ENCODE assay signal across 8 cellular contexts in genomic region chr21:43865471-43866181, GRCh38. TPM values are rescaled to one million over a fixed set of nuclear protein-coding genes. Genes with fewer than 3 reads are reported as not detected.
DNase-seq lines count a peak whose midpoint lies in the region; ATAC-seq and TF ChIP-seq lines count a peak whose summit lies in the region.

No MANE protein-coding gene starts in this region.

- peaks cover 7% of the 10 kb centered on the region; the same call in 1 of the 2 replicates for H3K27me3 Mint-ChIP-seq in HFFc6 (ENCODE audit: insufficient read depth)

- peak overlapping the region; percentile 90 for H3K4me3 Mint-ChIP-seq in HFFc6

- DNase-seq in HFFc6 = no peak
- no peak for DNase-seq in WERI-Rb-1
- peak; percentile 28 for DNase-seq in choroid plexus epithelial cell (ENCODE audit: low read depth)
- peak; percentile 74 to 77 (median 76) for DNase-seq in right lobe of liver
- DNase-seq in stimulated activated CD4-positive, alpha-beta T cell treated with anti-CD3 and anti-CD28 coated beads, TNF-alpha, amount 100 ng/mL, for 4 hours (ENCODE audit: low read depth in 3 of 3) = peak; percentile 32 to 41 (median 38)
- no peak for DNase-seq in NCI-H82 (lab: John Stamatoyannopoulos, UW)

- peaks cover 31% of the 10 kb centered on the region for H3K36me3 ChIP-seq in WERI-Rb-1
- no peaks in the 10 kb centered on the region for H3K36me3 ChIP-seq in right lobe of liver

- H3K36me3 Mint-ChIP-seq in HFFc6 (ENCODE audit: low read depth) = peaks cover 16% of the 10 kb centered on the region

- TF ChIP-seq POLR2A in right lobe of liver (IDR thresholded peaks at IDR 0.05) = no peak

- WGBS in right lobe of liver (ENCODE audit: insufficient coverage, low coverage, low lambda C conversion rate, missing lambda C conversion rate) = 1% methylated on average over 11 of the region's 73 CpGs

- no peak for TF ChIP-seq CTCF in C4-2B (conservative IDR thresholded peaks at IDR 0.05)
- TF ChIP-seq CTCF in HFFc6 (IDR thresholded peaks at IDR 0.05) = no peak
- TF ChIP-seq CTCF in WERI-Rb-1 (IDR thresholded peaks at IDR 0.05; ENCODE audit: low read depth, low read length) = no peak
- no peak for TF ChIP-seq CTCF in choroid plexus epithelial cell (conservative IDR thresholded peaks at IDR 0.05; ENCODE audit: low read depth, low read length)
- TF ChIP-seq CTCF in right lobe of liver (IDR thresholded peaks at IDR 0.05) = no peak

- H3K27ac ChIP-seq in C4-2B (peak overlapping the region; percentile 90), WERI-Rb-1 (peak overlapping the region; percentile 57), right lobe of liver (peak overlapping the region; percentile 77 to 89 (median 89))

- no peaks in the 10 kb centered on the region for H3K9me3 Mint-ChIP-seq in HFFc6

- H3K4me3 ChIP-seq in WERI-Rb-1 (ENCODE audit: low read depth, low read length) = peak overlapping the region; percentile 75
- H3K4me3 ChIP-seq in choroid plexus epithelial cell (ENCODE audit: low read depth, low read length) = peak overlapping the region; percentile 69
- H3K4me3 ChIP-seq in right lobe of liver = peak overlapping the region; percentile 48 to 85 (median 68)

- H3K27me3 ChIP-seq in WERI-Rb-1 (ENCODE audit: insufficient read depth, low read depth, severe bottlenecking) (no peaks in the 10 kb centered on the region), right lobe of liver (no peaks in the 10 kb centered on the region)

- peak; percentile 44 to 49 (median 48) for ATAC-seq in right lobe of liver
- no peak for ATAC-seq in HG03571 (IDR thresholded peaks at IDR 0.05; ENCODE audit: unreplicated experiment)

- H3K9me3 ChIP-seq in WERI-Rb-1 (ENCODE audit: severe bottlenecking) (no peaks in the 10 kb centered on the region), right lobe of liver (no peaks in the 10 kb centered on the region)

- peaks cover 34% of the 10 kb centered on the region for H3K4me1 Mint-ChIP-seq in HFFc6 (ENCODE audit: low read depth)

- peaks cover 0 to 32% (median 14%) of the 10 kb centered on the region in 4 donors for H3K4me1 ChIP-seq in right lobe of liver

- intact Hi-C loops in right lobe of liver (cut with DNase I) = loop anchor here (5.0 to 10.0 kb wide), 2 partner anchors 47 to 59 kb away; no protein-coding TSS in a partner anchor

- peak overlapping the region; percentile 79 for H3K27ac Mint-ChIP-seq in HFFc6

RNA-seq across cellular contexts. Expression of gene AGPAT3, which starts 0.6 kb away (rescaled TPM):
- 100 to 1,000 TPM in 2 of 6 experiments, 10 to 100 TPM in 4; 94.6 to 114 (median 97.8) TPM for total RNA-seq in HFFc6 (2021; fragmentation: NEBNext Ultra II Directional; extraction: Animal tissue kit (Norgen Biotek cat#: 25700))
- 100 to 1,000 TPM in 2 of 6 experiments, 10 to 100 TPM in 4; 56.9 to 111 (median 95.3) TPM for total RNA-seq in right lobe of liver

Comparison
In these comparisons a context has a peak if more than half of its experiments do, and no peak if none do; other contexts are left out.
1. DNase-seq: peak in choroid plexus epithelial cell (single experiment), right lobe of liver (3 of 3) and stimulated activated CD4-positive, alpha-beta T cell treated with anti-CD3 and anti-CD28 coated beads, TNF-alpha, amount 100 ng/mL, for 4 hours (3 of 3); none in HFFc6 (single experiment), WERI-Rb-1 (single experiment) and NCI-H82 (single experiment).
2. Peak in every context shown above with its lines, with median percentiles within 50 percentile points of each other: H3K27ac ChIP-seq and H3K4me3 ChIP-seq.